Comparison of ENCODE assay signal across 1 cellular context in the genomic region with DNA sequence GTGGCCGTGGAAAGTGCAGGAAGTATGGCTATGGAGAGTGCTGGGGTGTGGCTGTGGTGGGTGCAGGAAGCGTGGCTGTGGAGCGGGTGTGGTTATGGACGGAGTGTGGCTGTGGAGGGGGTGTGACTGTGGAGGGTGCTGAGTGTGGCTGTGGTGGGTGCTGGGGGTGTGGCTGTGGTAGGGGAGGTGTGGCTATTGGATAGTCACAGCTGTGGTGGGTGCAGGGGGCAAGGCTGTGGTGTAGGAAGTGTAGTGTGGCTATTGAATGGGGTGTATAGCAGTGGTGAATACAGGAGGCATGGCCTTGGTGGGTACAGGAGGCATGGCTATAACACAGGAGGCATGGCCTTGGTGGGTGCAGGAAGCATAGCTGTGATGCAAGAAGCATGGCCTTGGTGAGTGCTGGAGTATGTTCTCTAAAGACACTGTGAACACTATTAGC.
TF ChIP-seq lines count a peak whose summit lies in the region.

No MANE protein-coding gene starts in this region.

TF ChIP-seq in HepG2, 621 proteins besides CTCF, POLR2A, EP300 and RAD21:
- no peak for TF ChIP-seq ZNF605 (CRISPR knock-in tag; IDR thresholded peaks at IDR 0.05)
- TF ChIP-seq CEBPB (IDR thresholded peaks at IDR 0.05; ENCODE audit: borderline replicate concordance, low read depth, low read length): peak; percentile 54; the same call in 1 of the 2 replicates
